In genomic region chr9:130768265-130768664, GRCh38 we compare ENCODE assay signal across 11 cellular contexts.
DNase-seq lines count a peak whose midpoint lies in the region; ATAC-seq and TF ChIP-seq lines count a peak whose summit lies in the region.
"Had no signal": no experiment of that assay in that cellular context is flagged by ENCODE, and none has a peak within 500 bp of the region (broad histone marks: within the 10 kb centered on the region; RNA-seq: fewer than 3 reads in every experiment).

No MANE protein-coding gene starts in this region.

- no peak for TF ChIP-seq CTCF in cardiac fibroblast (IDR thresholded peaks at IDR 0.05; ENCODE audit: low read depth, low read length)

- H3K36me3 ChIP-seq in BLaER1 (no peaks in the 10 kb centered on the region), mesenchymal stem cell (ENCODE audit: control insufficient read depth in 1 of 2, insufficient read depth in 2 of 2, low read depth in 1 of 2, low read length in 2 of 2) (no peaks in the 10 kb centered on the region)

- peak overlapping the region; percentile 74 for H3K4me2 ChIP-seq in BLaER1
- H3K4me2 ChIP-seq in mesenchymal stem cell (ENCODE audit: low read length, poor library complexity, severe bottlenecking) = no peak overlapping the region

- H3K9me3 ChIP-seq in BLaER1 (no peaks in the 10 kb centered on the region), mesenchymal stem cell (ENCODE audit: control insufficient read depth, low read length) (no peaks in the 10 kb centered on the region)
- H3K9me3 ChIP-seq: body of pancreas had no signal

- H4K20me1 ChIP-seq in BLaER1 = peaks cover 49% of the 10 kb centered on the region

- H3K27ac ChIP-seq in BLaER1 (peak overlapping the region; percentile 64), mesenchymal stem cell (ENCODE audit: low read length, poor library complexity, severe bottlenecking) (peak overlapping the region; percentile 11)
- H3K27ac ChIP-seq: body of pancreas, C4-2B had no signal

- peak overlapping the region; percentile 87 for H2AFZ ChIP-seq in mesenchymal stem cell (ENCODE audit: low read depth, low read length)

- H3K18ac ChIP-seq in mesenchymal stem cell (ENCODE audit: low read depth in 1 of 2, low read length in 2 of 2) = peak overlapping the region; percentile 23 to 88

- peaks cover 33% of the 10 kb centered on the region for H3K79me1 ChIP-seq in mesenchymal stem cell (replicated peaks; ENCODE audit: low read length, poor library complexity, severe bottlenecking)

- H3K9me3 Mint-ChIP-seq in activated T-cell treated with anti-CD3 and anti-CD28 coated beads, Interleukin-2, amount 50 U/mL, for 72 hours = no peaks in the 10 kb centered on the region

- no peaks in the 10 kb centered on the region for H3K36me3 Mint-ChIP-seq in activated T-cell treated with anti-CD3 and anti-CD28 coated beads, Interleukin-2, amount 50 U/mL, for 72 hours (ENCODE audit: insufficient read depth in 2 of 2)

- WGBS in mesenchymal stem cell = 16% methylated on average over 5 of the region's 6 CpGs

- H3K4me3 Mint-ChIP-seq in activated T-cell treated with anti-CD3 and anti-CD28 coated beads, Interleukin-2, amount 50 U/mL, for 72 hours = no peak overlapping the region

- no peaks in the 10 kb centered on the region for H3K27me3 ChIP-seq in BLaER1
- no peaks in the 10 kb centered on the region for H3K27me3 ChIP-seq in mesenchymal stem cell (ENCODE audit: control insufficient read depth in 1 of 2, insufficient read depth in 1 of 2, low read length in 2 of 2)
- H3K27me3 ChIP-seq: body of pancreas had no signal

- no peak for ATAC-seq in GM18502 (IDR thresholded peaks at IDR 0.05; ENCODE audit: poor library complexity, unreplicated experiment)
- no peak for ATAC-seq in activated T-cell treated with anti-CD3 and anti-CD28 coated beads, Interleukin-2, amount 50 U/mL, for 72 hours (replicated peaks in 1 of 2)
- ATAC-seq: body of pancreas had no signal

- H3K4ac ChIP-seq in mesenchymal stem cell (ENCODE audit: low read depth in 1 of 2, low read length in 2 of 2) = peak overlapping the region; percentile 48 to 71

- no peak overlapping the region for H3K23ac ChIP-seq in mesenchymal stem cell (ENCODE audit: low read length in 2 of 2)

- peak overlapping the region in 1 of 2 experiments; percentile 53 for H3K14ac ChIP-seq in mesenchymal stem cell (ENCODE audit: low read length in 2 of 2)

- DNase-seq in Kasumi-1 (lab: John Stamatoyannopoulos, UW) (peak; percentile 54 to 72), cardiac fibroblast (ENCODE audit: low read depth in 2 of 2) (peak; percentile 37 to 41), mesenchymal stem cell (peak; percentile 63), H4 (ENCODE audit: low spot score) (no peak), NCI-H1092 (lab: John Stamatoyannopoulos, UW) (no peak)
- no peak for DNase-seq in activated T-cell treated with anti-CD3 and anti-CD28 coated beads, Interleukin-2, amount 50 U/mL, for 72 hours
- DNase-seq: activated CD8-positive, alpha-beta memory T cell treated with anti-CD3 and anti-CD28 coated beads, Interleukin-2, amount 50 U/mL, for 4 hours had no signal

- H3K4me3 ChIP-seq in BLaER1 = no peak overlapping the region
- no peak overlapping the region for H3K4me3 ChIP-seq in cardiac fibroblast (replicated peaks in 1 of 2; ENCODE audit: low read depth in 2 of 2, low read length in 2 of 2)
- H3K4me3 ChIP-seq in mesenchymal stem cell (ENCODE audit: insufficient read depth in 1 of 2, low read depth in 1 of 2, low read length in 2 of 2) = no peak overlapping the region
- H3K4me3 ChIP-seq: body of pancreas had no signal

- H4K91ac ChIP-seq in mesenchymal stem cell (ENCODE audit: low read length) = peak overlapping the region; percentile 65

- H2BK12ac ChIP-seq in mesenchymal stem cell (ENCODE audit: low read length in 2 of 2) = peak overlapping the region in 1 of 2 experiments; percentile 51

- H2BK15ac ChIP-seq in mesenchymal stem cell (ENCODE audit: low read depth, poor library complexity, severe bottlenecking) = no peak overlapping the region

- H3K4me1 ChIP-seq in BLaER1 (peaks cover 45% of the 10 kb centered on the region), mesenchymal stem cell (ENCODE audit: control insufficient read depth, insufficient read depth, low read depth, low read length) (peaks cover 22% of the 10 kb centered on the region)

- H2BK5ac ChIP-seq in mesenchymal stem cell (ENCODE audit: low read depth, low read length, poor library complexity, severe bottlenecking) = no peak overlapping the region

- H4K8ac ChIP-seq in mesenchymal stem cell (ENCODE audit: low read length) = peak overlapping the region; percentile 47

- no peak overlapping the region for H3K27ac Mint-ChIP-seq in activated T-cell treated with anti-CD3 and anti-CD28 coated beads, Interleukin-2, amount 50 U/mL, for 72 hours

- peak overlapping the region; percentile 22 for H2AK5ac ChIP-seq in mesenchymal stem cell (ENCODE audit: low read length, severe bottlenecking)

- peaks cover 39% of the 10 kb centered on the region for H3K4me1 Mint-ChIP-seq in activated T-cell treated with anti-CD3 and anti-CD28 coated beads, Interleukin-2, amount 50 U/mL, for 72 hours (ENCODE audit: low read depth)

- peak overlapping the region; percentile 26; the same call in 1 of the 2 replicates for H3K9ac ChIP-seq in BLaER1
- H3K9ac ChIP-seq in mesenchymal stem cell (ENCODE audit: low read length) = peak overlapping the region; percentile 34

- no peak overlapping the region for H2BK120ac ChIP-seq in mesenchymal stem cell (ENCODE audit: low read depth, low read length)

- no peaks in the 10 kb centered on the region for H3K27me3 Mint-ChIP-seq in activated T-cell treated with anti-CD3 and anti-CD28 coated beads, Interleukin-2, amount 50 U/mL, for 72 hours (ENCODE audit: low read depth)

Comparison
In these comparisons a context has a peak if more than half of its experiments do, and no peak if none do; other contexts are left out.
1. DNase-seq: peak in Kasumi-1 (2 of 2), cardiac fibroblast (2 of 2) and mesenchymal stem cell (single experiment); none in H4 (single experiment), NCI-H1092 (single experiment) and activated T-cell treated with anti-CD3 and anti-CD28 coated beads, Interleukin-2, amount 50 U/mL, for 72 hours (0 of 2).